ENCODE assay signal across 11 cellular contexts in the genomic region with DNA sequence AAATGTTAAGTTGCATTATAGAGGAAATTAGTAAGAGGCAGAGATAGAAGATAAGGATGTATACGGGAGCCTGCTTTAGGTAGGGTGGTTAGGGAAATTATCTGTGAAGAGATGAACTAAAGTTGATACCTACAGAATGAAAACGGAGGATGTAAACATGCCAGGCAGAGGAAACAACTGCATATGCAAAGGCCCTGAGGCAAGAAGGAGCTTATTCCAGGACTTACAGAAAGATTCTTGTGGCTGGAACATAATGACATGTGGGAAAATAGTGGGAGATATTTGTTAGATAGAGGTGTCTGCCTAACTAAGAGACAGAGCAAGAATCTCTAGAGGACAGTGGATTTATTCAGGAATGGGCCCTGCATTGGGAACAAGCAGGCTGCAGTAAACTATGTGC. TPM values are rescaled to one million over a fixed set of nuclear protein-coding genes. Genes with fewer than 3 reads are reported as not detected.
"Had no signal": no experiment of that assay in that cellular context is flagged by ENCODE, and none has a peak within 500 bp of the region (broad histone marks: within the 10 kb centered on the region; RNA-seq: fewer than 3 reads in every experiment).

No MANE protein-coding gene starts in this region.

- H3K4me3 ChIP-seq: GM23248, GM23338, HAP-1 had no signal

- H3K4me3 Mint-ChIP-seq: GM23338, H9, HFFc6 had no signal

- DNase-seq: GM23248, GOT3, H7, H9, HCEC 1CT, HFFc6 had no signal

- ATAC-seq: GM23338, HCT116 had no signal

- H3K27ac Mint-ChIP-seq: GM23338, H9, HFFc6 had no signal

- H3K27ac ChIP-seq: GM23248 had no signal

- H3K36me3 ChIP-seq: HAP-1 had no signal

RNA-seq across cellular contexts. Expression of gene SERPINA1, which starts 16.2 kb away (rescaled TPM):
- total RNA-seq: GM23338, H1, H7, H9 had no signal

RNA-seq across cellular contexts. Expression of gene SERPINA2, which starts 38.1 kb away (rescaled TPM):
- total RNA-seq: GM23248, GM23338, H1, H4, H7, H9, HFFc6 had no signal

RNA-seq across cellular contexts. Expression of gene SERPINA11, which starts 48.0 kb away (rescaled TPM):
- total RNA-seq: GM23248, H4, H9, HFFc6 had no signal
